In the genomic region with DNA sequence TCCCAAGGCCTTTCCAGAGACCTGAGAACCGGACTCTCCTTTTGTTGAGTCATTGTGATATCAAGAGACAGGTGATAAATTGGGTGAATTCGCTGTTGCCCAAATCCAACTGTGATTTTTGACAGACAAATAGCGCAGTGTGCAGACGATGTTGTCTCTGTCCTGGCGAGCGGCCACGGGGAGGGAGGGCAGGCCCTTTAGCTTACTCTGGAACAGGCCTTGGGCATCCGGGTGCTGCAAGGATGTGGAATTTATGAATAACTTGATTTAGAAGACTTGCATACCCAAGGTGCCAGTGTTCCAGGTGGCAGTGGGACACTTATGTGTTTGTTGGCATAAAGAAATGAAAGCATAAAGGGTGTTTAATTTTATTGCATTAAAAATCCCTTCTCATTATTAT, we compare ENCODE assay signal across 15 cellular contexts. TPM values are rescaled to one million over a fixed set of nuclear protein-coding genes. Genes with fewer than 3 reads are reported as not detected.
DNase-seq lines count a peak whose midpoint lies in the region; ATAC-seq and TF ChIP-seq lines count a peak whose summit lies in the region.
"Had no signal": no experiment of that assay in that cellular context is flagged by ENCODE, and none has a peak within 500 bp of the region (broad histone marks: within the 10 kb centered on the region; RNA-seq: fewer than 3 reads in every experiment).

No MANE protein-coding gene starts in this region.

- H3K27me3 ChIP-seq in BLaER1 (no peaks in the 10 kb centered on the region), PC-3 (ENCODE audit: low read length) (no peaks in the 10 kb centered on the region), aorta (ENCODE audit: control insufficient read depth in 1 of 2, insufficient read depth in 2 of 2, low read length in 1 of 2) (no peaks in the 10 kb centered on the region)
- H3K27me3 ChIP-seq: Peyer's patch, vagina had no signal

- 37 to 49% methylated on average over 8 of the region's 8 CpGs for WGBS in aorta, 2 donors

- no peak overlapping the region for H3K27ac ChIP-seq in BLaER1
- H3K27ac ChIP-seq in PC-3 (ENCODE audit: low read length): peak overlapping the region; percentile 29
- H3K27ac ChIP-seq in cingulate gyrus (ENCODE audit: low read depth, low read length): peak overlapping the region; percentile 48
- H3K27ac ChIP-seq in aorta (ENCODE audit: low read depth in 1 of 2, low read length in 2 of 2): no peak overlapping the region
- H3K27ac ChIP-seq: Peyer's patch, vagina had no signal

- peaks cover 3% of the 10 kb centered on the region for H3F3A ChIP-seq in PC-3 (ENCODE audit: low read length, unreplicated experiment)

- intact Hi-C loops in PC-3 (cut with micrococcal nuclease) (loop anchor here (5.0 kb wide), 2 partner anchors 54 to 331 kb away; no protein-coding TSS in a partner anchor), aorta (cut with DNase I) (no loop called here)

- H3K9me3 Mint-ChIP-seq in nephron progenitor cell: peaks cover 7% of the 10 kb centered on the region
- H3K9me3 Mint-ChIP-seq in activated T-cell treated with anti-CD3 and anti-CD28 coated beads, Interleukin-2, amount 50 U/mL, for 24 hours: no peaks in the 10 kb centered on the region
- H3K9me3 Mint-ChIP-seq: activated CD4-positive, alpha-beta T cell treated with anti-CD3 and anti-CD28 coated beads, Interleukin-2, amount 10 ng/mL, durations not matched to agents 24 days and 14 days; activated T-cell treated with anti-CD3 and anti-CD28 coated beads, Interleukin-2, amount 50 U/mL, for 72 hours had no signal

- H3K36me3 ChIP-seq in BLaER1 (peaks cover 59% of the 10 kb centered on the region), PC-3 (ENCODE audit: low read depth, low read length) (no peaks in the 10 kb centered on the region), aorta (ENCODE audit: control insufficient read depth in 1 of 2, insufficient read depth in 2 of 2, low read length in 1 of 2) (no peaks in the 10 kb centered on the region)
- H3K36me3 ChIP-seq: Peyer's patch, vagina had no signal

- H3K4me2 ChIP-seq in BLaER1 (0 out of 2 replicates have a peak overlapping the region, but pooled peaks have one; percentile 8), PC-3 (ENCODE audit: low read length) (peak overlapping the region; percentile 2)

- H3K27me3 Mint-ChIP-seq in nephron progenitor cell (ENCODE audit: low read depth, poor library complexity): peaks cover 4% of the 10 kb centered on the region
- peaks cover 20% of the 10 kb centered on the region for H3K27me3 Mint-ChIP-seq in activated T-cell treated with anti-CD3 and anti-CD28 coated beads, Interleukin-2, amount 50 U/mL, for 24 hours

- no peaks in the 10 kb centered on the region for H3K9me2 ChIP-seq in PC-3 (replicated peaks; ENCODE audit: low read length)

- DNase-seq in PC-3: peak; percentile 31
- peak; percentile 8 for DNase-seq in nephron progenitor cell
- no peak for DNase-seq in activated T-cell treated with anti-CD3 and anti-CD28 coated beads, Interleukin-2, amount 50 U/mL, for 24 hours
- no peak for DNase-seq in NOMO-1 (lab: John Stamatoyannopoulos, UW; ENCODE audit: unreplicated experiment in 2 of 2)
- DNase-seq in stimulated activated CD8-positive, alpha-beta memory T cell treated with anti-CD3 and anti-CD28 coated beads, Interleukin-4, amount 100 ng/mL, for 48 hours: no peak
- DNase-seq in aorta: no peak
- DNase-seq: activated CD4-positive, alpha-beta T cell treated with anti-CD3 and anti-CD28 coated beads, Interleukin-2, amount 10 ng/mL, durations not matched to agents 24 days and 14 days; activated T-cell treated with anti-CD3 and anti-CD28 coated beads, Interleukin-2, amount 50 U/mL, for 72 hours; glutamatergic neuron; Peyer's patch; T-helper 2 cell had no signal

- H3K4me1 ChIP-seq in BLaER1 (peaks cover 38% of the 10 kb centered on the region), PC-3 (ENCODE audit: insufficient read depth, low read length) (peaks cover 54% of the 10 kb centered on the region), aorta (ENCODE audit: control insufficient read depth in 1 of 2, insufficient read depth in 2 of 2, low read length in 2 of 2) (no peaks in the 10 kb centered on the region)
- H3K4me1 ChIP-seq: Peyer's patch, vagina had no signal

- H3K27ac Mint-ChIP-seq in nephron progenitor cell: peak overlapping the region; percentile 71
- H3K27ac Mint-ChIP-seq in activated T-cell treated with anti-CD3 and anti-CD28 coated beads, Interleukin-2, amount 50 U/mL, for 24 hours: no peak overlapping the region
- H3K27ac Mint-ChIP-seq: activated CD4-positive, alpha-beta T cell treated with anti-CD3 and anti-CD28 coated beads, Interleukin-2, amount 10 ng/mL, durations not matched to agents 24 days and 14 days; activated T-cell treated with anti-CD3 and anti-CD28 coated beads, Interleukin-2, amount 50 U/mL, for 72 hours had no signal

- peaks cover 53% of the 10 kb centered on the region for H3K4me1 Mint-ChIP-seq in nephron progenitor cell
- H3K4me1 Mint-ChIP-seq in activated T-cell treated with anti-CD3 and anti-CD28 coated beads, Interleukin-2, amount 50 U/mL, for 24 hours (ENCODE audit: low read depth): no peaks in the 10 kb centered on the region
- H3K4me1 Mint-ChIP-seq: activated CD4-positive, alpha-beta T cell treated with anti-CD3 and anti-CD28 coated beads, Interleukin-2, amount 10 ng/mL, durations not matched to agents 24 days and 14 days had no signal

- H3K4me3 Mint-ChIP-seq in nephron progenitor cell: no peak overlapping the region
- H3K4me3 Mint-ChIP-seq in activated T-cell treated with anti-CD3 and anti-CD28 coated beads, Interleukin-2, amount 50 U/mL, for 24 hours: no peak overlapping the region
- H3K4me3 Mint-ChIP-seq: activated CD4-positive, alpha-beta T cell treated with anti-CD3 and anti-CD28 coated beads, Interleukin-2, amount 10 ng/mL, durations not matched to agents 24 days and 14 days; activated T-cell treated with anti-CD3 and anti-CD28 coated beads, Interleukin-2, amount 50 U/mL, for 72 hours had no signal

- POLR2A ChIA-PET in PC-3 (lab: Charles Lee; ENCODE audit: unreplicated experiment): no interaction called here

- peak; percentile 16; the same call in 1 of the 2 replicates for ATAC-seq in PC-3
- no peak for ATAC-seq in aorta (ENCODE audit: low FRiP score)
- ATAC-seq: activated T-cell treated with anti-CD3 and anti-CD28 coated beads, Interleukin-2, amount 50 U/mL, for 72 hours had no signal

- CTCF ChIA-PET in PC-3 (lab: Charles Lee): no interaction called here

- peaks cover 30% of the 10 kb centered on the region for H3K36me3 Mint-ChIP-seq in nephron progenitor cell (ENCODE audit: low read depth)
- H3K36me3 Mint-ChIP-seq in activated T-cell treated with anti-CD3 and anti-CD28 coated beads, Interleukin-2, amount 50 U/mL, for 24 hours (ENCODE audit: low read depth): no peaks in the 10 kb centered on the region

- TF ChIP-seq CTCF in PC-3 (conservative IDR thresholded peaks at IDR 0.05; ENCODE audit: low read depth, low read length) (no peak), nephron progenitor cell (IDR thresholded peaks at IDR 0.05) (no peak)

- no peak overlapping the region for H3K9ac ChIP-seq in BLaER1
- H3K9ac ChIP-seq in PC-3 (ENCODE audit: low read length): 0 out of 2 replicates have a peak overlapping the region, but pooled peaks have one; percentile 0

- H3K9me3 ChIP-seq in BLaER1: peaks cover 79% of the 10 kb centered on the region
- no peaks in the 10 kb centered on the region for H3K9me3 ChIP-seq in PC-3 (ENCODE audit: low read length)
- no peaks in the 10 kb centered on the region for H3K9me3 ChIP-seq in aorta (ENCODE audit: control insufficient read depth, low read length)
- H3K9me3 ChIP-seq: Peyer's patch, vagina had no signal

- no peak overlapping the region for H3K4me3 ChIP-seq in BLaER1
- H3K4me3 ChIP-seq in PC-3 (ENCODE audit: low read length): no peak overlapping the region
- no peak overlapping the region for H3K4me3 ChIP-seq in aorta (ENCODE audit: low read length in 2 of 2)
- H3K4me3 ChIP-seq: lung, Peyer's patch, vagina had no signal

- H4K20me1 ChIP-seq in BLaER1: peaks cover 14% of the 10 kb centered on the region; the same call in 1 of the 2 replicates
- peaks cover 9% of the 10 kb centered on the region; the same call in 1 of the 2 replicates for H4K20me1 ChIP-seq in PC-3 (ENCODE audit: low read length)

- BruUV-seq in PC-3 (replicated peaks; lab: Mats Ljungman, UMichigan): no TSS peak

- peaks cover 91% of the 10 kb centered on the region for H3K79me2 ChIP-seq in PC-3 (ENCODE audit: low read length)

- H2AFZ ChIP-seq in PC-3 (ENCODE audit: low read length): no peak overlapping the region

RNA-seq across cellular contexts. Expression of gene LDLRAD3, which starts 9.2 kb away (rescaled TPM):
- total RNA-seq in PC-3 (2014; rRNA removed): 15.3 and 15.6 TPM in 2 replicates
- 10 to 100 TPM; 16.2 to 19.6 TPM for total RNA-seq in aorta
- 1 to 10 TPM; 2.3 to 5.5 TPM for polyA plus RNA-seq in aorta
- total RNA-seq: activated T-cell treated with anti-CD3 and anti-CD28 coated beads, Interleukin-2, amount 50 U/mL, for 72 hours had no signal

Comparison
In these comparisons a context has a peak if more than half of its experiments do, and no peak if none do; other contexts are left out.
1. H3K27ac ChIP-seq: peak in PC-3 (single experiment) and cingulate gyrus (single experiment); none in BLaER1 (single experiment) and aorta (0 of 2).
2. DNase-seq: peak in PC-3 (single experiment) and nephron progenitor cell (single experiment); none in activated T-cell treated with anti-CD3 and anti-CD28 coated beads, Interleukin-2, amount 50 U/mL, for 24 hours (single experiment), NOMO-1 (0 of 2), stimulated activated CD8-positive, alpha-beta memory T cell treated with anti-CD3 and anti-CD28 coated beads, Interleukin-4, amount 100 ng/mL, for 48 hours (single experiment) and aorta (0 of 2).